ENCODE assay signal across 22 cellular contexts in genomic region chr6:31174378-31174777, GRCh38. TPM values are rescaled to one million over a fixed set of nuclear protein-coding genes. Genes with fewer than 3 reads are reported as not detected.
A peak's percentile ranks its signal among the peaks of the same experiment; 100 is the strongest.
DNase-seq lines count a peak whose midpoint lies in the region; ATAC-seq and TF ChIP-seq lines count a peak whose summit lies in the region.
"Had no signal": no experiment of that assay in that cellular context is flagged by ENCODE, and none has a peak within 500 bp of the region (broad histone marks: within the 10 kb centered on the region; RNA-seq: fewer than 3 reads in every experiment).

No MANE protein-coding gene starts in this region.

- H3K4me1 ChIP-seq in H9 (ENCODE audit: insufficient read depth, low read length) (peaks cover 10% of the 10 kb centered on the region), iPS-15b (ENCODE audit: control insufficient read depth, insufficient read depth, low read length) (peaks cover 23% of the 10 kb centered on the region), mesodermal cell (ENCODE audit: control insufficient read depth, insufficient read depth, low read length, poor library complexity, severe bottlenecking) (peaks cover 41% of the 10 kb centered on the region)
- H3K4me1 ChIP-seq: BLaER1 had no signal

- H2BK5ac ChIP-seq in H9 (ENCODE audit: insufficient read length, low read length), result no peak overlapping the region

- peak overlapping the region; percentile 98 to 100 (median 99); a peak in 4 of 7 replicates for H3K27ac Mint-ChIP-seq in H9
- peak overlapping the region; percentile 100 for H3K27ac Mint-ChIP-seq in WTC11
- H3K27ac Mint-ChIP-seq: CD14-positive monocyte, IgD-negative memory B cell had no signal

- no peak overlapping the region for H3K18ac ChIP-seq in H9 (ENCODE audit: insufficient read length, low read depth, low read length)

- no peak for TF ChIP-seq CTCF in H9 (conservative IDR thresholded peaks at IDR 0.05)
- TF ChIP-seq CTCF in WTC11 (IDR thresholded peaks at IDR 0.05), result no peak

- H3K27ac ChIP-seq in H9 (ENCODE audit: insufficient read length, low read depth, low read length), result peak overlapping the region; percentile 83
- H3K27ac ChIP-seq in mesodermal cell (ENCODE audit: low read depth, low read length, severe bottlenecking), result no peak overlapping the region
- H3K27ac ChIP-seq: BLaER1 had no signal

- H2BK20ac ChIP-seq in H9 (ENCODE audit: low read depth, low read length, poor library complexity, severe bottlenecking), result no peak overlapping the region

- H3K4ac ChIP-seq in H9 (ENCODE audit: low read depth, low read length), result no peak overlapping the region; the same call in 1 of the 2 replicates

- H2AK5ac ChIP-seq in H9 (ENCODE audit: insufficient read length, low read length), result no peak overlapping the region

- peaks cover 59 to 63% of the 10 kb centered on the region in 2 experiments for H3K4me1 Mint-ChIP-seq in H9
- peaks cover 64% of the 10 kb centered on the region for H3K4me1 Mint-ChIP-seq in WTC11

- H2BK12ac ChIP-seq in H9 (ENCODE audit: insufficient read length, low read depth, low read length), result no peak overlapping the region

- no peaks in the 10 kb centered on the region for H4K20me1 ChIP-seq in H9 (ENCODE audit: control insufficient read depth, insufficient read depth, insufficient read length)
- H4K20me1 ChIP-seq: BLaER1 had no signal

- H3K9me3 Mint-ChIP-seq in H9, result no peaks in the 10 kb centered on the region; a peak in 1 of 5 replicates
- no peaks in the 10 kb centered on the region for H3K9me3 Mint-ChIP-seq in WTC11
- H3K9me3 Mint-ChIP-seq: CD14-positive monocyte, IgD-negative memory B cell had no signal

- H3T11ph ChIP-seq in H9 (ENCODE audit: low read length), result no peak overlapping the region

- no peak overlapping the region for H4K5ac ChIP-seq in H9 (ENCODE audit: insufficient read length, low read depth, low read length)

- H3K4me3 Mint-ChIP-seq in H9, result peak overlapping the region in 1 of 2 experiments; percentile 27; a peak in 2 of 5 replicates
- H3K4me3 Mint-ChIP-seq in WTC11, result no peak overlapping the region
- H3K4me3 Mint-ChIP-seq: CD14-positive monocyte; CD4-positive, alpha-beta memory T cell; IgD-negative memory B cell had no signal

- no peak overlapping the region for H3K9ac ChIP-seq in H9 (ENCODE audit: extremely low read depth, insufficient read length, low read length)
- H3K9ac ChIP-seq in iPS-15b (ENCODE audit: low read depth, low read length), result peak overlapping the region; percentile 41
- H3K9ac ChIP-seq: BLaER1 had no signal

- H3K36me3 Mint-ChIP-seq in H9 (ENCODE audit: insufficient read depth in 1 of 3, low read depth in 3 of 3), result peaks cover 0 to 10% (median 8%) of the 10 kb centered on the region in 3 experiments; a peak in 5 of 7 replicates
- peaks cover 15% of the 10 kb centered on the region for H3K36me3 Mint-ChIP-seq in WTC11
- H3K36me3 Mint-ChIP-seq: CD14-positive monocyte; CD4-positive, alpha-beta memory T cell; IgD-negative memory B cell had no signal

- H3K9me3 ChIP-seq in H9 (ENCODE audit: control insufficient read depth, low read depth, low read length), result no peaks in the 10 kb centered on the region
- H3K9me3 ChIP-seq in iPS-15b (ENCODE audit: control insufficient read depth, insufficient read depth, low read length), result no peaks in the 10 kb centered on the region
- no peaks in the 10 kb centered on the region for H3K9me3 ChIP-seq in mesodermal cell (ENCODE audit: control insufficient read depth, low read length)
- H3K9me3 ChIP-seq: BLaER1 had no signal

- H3K14ac ChIP-seq in H9 (ENCODE audit: insufficient read depth, low read length), result no peak overlapping the region

- no peak overlapping the region for H3K56ac ChIP-seq in H9 (ENCODE audit: insufficient read length, low read depth, low read length)

- no peak overlapping the region for H2BK120ac ChIP-seq in H9 (ENCODE audit: low read depth, low read length, poor library complexity, severe bottlenecking)

- peaks cover 11% of the 10 kb centered on the region for H3K36me3 ChIP-seq in iPS-15b (ENCODE audit: control insufficient read depth, insufficient read depth, low read length)
- no peaks in the 10 kb centered on the region for H3K36me3 ChIP-seq in mesodermal cell (ENCODE audit: control insufficient read depth, insufficient read depth, low read length)
- H3K36me3 ChIP-seq: BLaER1 had no signal

- H3K27me3 ChIP-seq in H9 (ENCODE audit: insufficient read depth, low read length) (no peaks in the 10 kb centered on the region), iPS-15b (ENCODE audit: control insufficient read depth, insufficient read depth, low read length) (no peaks in the 10 kb centered on the region)
- H3K27me3 ChIP-seq: BLaER1 had no signal

- CTCF ChIA-PET in WTC11 (lab: Charles Lee), result interaction anchor here (0.7 to 1.9 kb wide), 6 partner anchors 10 to 268 kb away, joined by 3 to 7 read pairs (median 4); partner anchors contain the start of gene TCF19

- H3K27me3 Mint-ChIP-seq in H9 (ENCODE audit: low read depth) (no peaks in the 10 kb centered on the region), WTC11 (ENCODE audit: low read depth) (no peaks in the 10 kb centered on the region)
- H3K27me3 Mint-ChIP-seq: CD4-positive, alpha-beta memory T cell; IgD-negative memory B cell had no signal

- ATAC-seq in WTC11 (no peak), HG03469 (IDR thresholded peaks at IDR 0.05; ENCODE audit: unreplicated experiment) (no peak), HG02973 (IDR thresholded peaks at IDR 0.05; ENCODE audit: unreplicated experiment) (no peak)
- ATAC-seq: HepG2 had no signal

- H3K79me1 ChIP-seq in H9 (ENCODE audit: insufficient read depth, low read depth, low read length, poor library complexity, severe bottlenecking), result no peaks in the 10 kb centered on the region

- H2BK15ac ChIP-seq in H9 (ENCODE audit: low read depth, low read length), result no peak overlapping the region

- H3K4me3 ChIP-seq in iPS-15b (ENCODE audit: low read depth, low read length) (no peak overlapping the region), mesodermal cell (ENCODE audit: extremely low read depth, insufficient read depth, low read length, poor library complexity, severe bottlenecking) (peak overlapping the region; percentile 36)
- H3K4me3 ChIP-seq: BLaER1 had no signal

- H3K23ac ChIP-seq in H9 (ENCODE audit: insufficient read length, low read depth, low read length), result no peak overlapping the region

- peaks cover 12% of the 10 kb centered on the region for H3K23me2 ChIP-seq in H9 (ENCODE audit: insufficient read length, low read depth, low read length, poor library complexity, severe bottlenecking)

- no peak overlapping the region for H4K8ac ChIP-seq in H9 (replicated peaks; ENCODE audit: insufficient read length, low read depth, low read length)

- POLR2A ChIA-PET in WTC11 (lab: Charles Lee), result interaction anchor here (1.1 kb wide), 1 partner anchor 16 kb away, joined by 4 read pairs; the partner anchor contains the start of genes CCHCR1 and TCF19

- no peak overlapping the region for H2AFZ ChIP-seq in H9 (ENCODE audit: low read length)

- DNase-seq in H9 (no peak), WTC11 (ENCODE audit: low spot score) (no peak), NCI-H524 (lab: John Stamatoyannopoulos, UW) (no peak)
- DNase-seq in activated CD8-positive, alpha-beta memory T cell treated with anti-CD3 and anti-CD28 coated beads, Interleukin-2, amount 50 U/mL, for 48 hours, result no peak
- DNase-seq: CD4-positive, alpha-beta memory T cell; DMS153; DMS79 treated with DMSO at 0.1 percent for 48 hours; GF-D8; HCEC 1CT; KBM-7 had no signal

- H3K4me2 ChIP-seq in H9 (ENCODE audit: insufficient read depth, insufficient read length, low read length), result no peak overlapping the region
- H3K4me2 ChIP-seq: BLaER1 had no signal

- peak overlapping the region; percentile 88 for H4K91ac ChIP-seq in H9 (ENCODE audit: insufficient read length, low read depth, low read length)

- no CpG with 5 or more reads among the region's 5 CpGs for WGBS in H9 (ENCODE audit: extremely low coverage, insufficient read length, low lambda C conversion rate)
- 92 to 100% methylated on average over 2 of the region's 5 CpGs for WGBS in mesodermal cell (ENCODE audit: insufficient coverage in 2 of 2), 2 experiments

- H3K79me2 ChIP-seq in H9 (ENCODE audit: insufficient read depth, low read length), result peaks cover 17% of the 10 kb centered on the region

TF ChIP-seq in WTC11, 78 proteins besides CTCF, POLR2A, EP300 and RAD21 (continues in another document):
- TF ChIP-seq ZNF416 (CRISPR knock-in tag; IDR thresholded peaks at IDR 0.05) (no peak), GRHL2 (CRISPR knock-in tag; IDR thresholded peaks at IDR 0.05; ENCODE audit: insufficient replicate concordance, severe bottlenecking) (no peak), FOXK1 (CRISPR knock-in tag; IDR thresholded peaks at IDR 0.05) (no peak), SMAD4 (CRISPR knock-in tag; IDR thresholded peaks at IDR 0.05) (no peak), TCF7 (CRISPR knock-in tag; IDR thresholded peaks at IDR 0.05; ENCODE audit: low read depth) (no peak), ZBTB21 (CRISPR knock-in tag; IDR thresholded peaks at IDR 0.05; ENCODE audit: borderline replicate concordance) (no peak), OVOL2 (CRISPR knock-in tag; IDR thresholded peaks at IDR 0.05; ENCODE audit: borderline replicate concordance) (no peak), ZNF219 (CRISPR knock-in tag; IDR thresholded peaks at IDR 0.05; ENCODE audit: borderline replicate concordance) (no peak)
- TF ChIP-seq, protein P1, sequence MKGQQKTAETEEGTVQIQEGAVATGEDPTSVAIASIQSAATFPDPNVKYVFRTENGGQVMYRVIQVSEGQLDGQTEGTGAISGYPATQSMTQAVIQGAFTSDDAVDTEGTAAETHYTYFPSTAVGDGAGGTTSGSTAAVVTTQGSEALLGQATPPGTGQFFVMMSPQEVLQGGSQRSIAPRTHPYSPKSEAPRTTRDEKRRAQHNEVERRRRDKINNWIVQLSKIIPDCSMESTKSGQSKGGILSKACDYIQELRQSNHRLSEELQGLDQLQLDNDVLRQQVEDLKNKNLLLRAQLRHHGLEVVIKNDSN (CRISPR knock-in tag; IDR thresholded peaks at IDR 0.05), result no peak

RNA-seq across cellular contexts. Expression of gene POU5F1, which starts 3.9 kb away (rescaled TPM):
- total RNA-seq in H9 (2021) (2,134 TPM in 2 replicates), WTC11 (2021) (2,735 to 3,160 TPM (median 3,135 TPM) in 3 replicates)
- 3.9 TPM for polyA plus RNA-seq in mesodermal cell (2013, experiment 1 of 2)
- polyA plus RNA-seq in mesodermal cell (2013, experiment 2 of 2), result 5.2 TPM
- total RNA-seq: A673; CD4-positive, alpha-beta memory T cell; H4 had no signal
- polyA plus RNA-seq: AG04450; CD14-positive monocyte; CD4-positive, alpha-beta memory T cell had no signal

RNA-seq across cellular contexts. Expression of gene TCF19, which starts 16.0 kb away (rescaled TPM):
- 15.0 and 16.5 TPM in 2 replicates for total RNA-seq in H9 (2021)
- total RNA-seq in WTC11 (2021), result 10.2 to 12.7 TPM (median 10.7 TPM) in 3 replicates
- 8.1 TPM for polyA plus RNA-seq in mesodermal cell (2013, experiment 1 of 2)
- polyA plus RNA-seq in mesodermal cell (2013, experiment 2 of 2), result 6.9 TPM

RNA-seq across cellular contexts. Expression of gene CCHCR1, which starts 16.8 kb away (rescaled TPM):
- total RNA-seq in H9 (2021), result 42.7 and 45.5 TPM in 2 replicates
- total RNA-seq in WTC11 (2021), result 58.7 to 62.6 TPM (median 61.4 TPM) in 3 replicates
- 22.6 TPM for polyA plus RNA-seq in mesodermal cell (2013, experiment 1 of 2)
- polyA plus RNA-seq in mesodermal cell (2013, experiment 2 of 2), result 21.6 TPM

RNA-seq across cellular contexts. Expression of gene PSORS1C2, which starts 35.5 kb away (rescaled TPM):
- total RNA-seq in H9 (2021), result 0.31 and 0.33 TPM in 2 replicates
- 0.55 to 0.85 TPM (median 0.78 TPM) in 3 replicates for total RNA-seq in WTC11 (2021)
- polyA plus RNA-seq in mesodermal cell (2013, experiment 1 of 2), result not detected
- not detected for polyA plus RNA-seq in mesodermal cell (2013, experiment 2 of 2)
- total RNA-seq: A673; CD4-positive, alpha-beta memory T cell; H4; HepG2; HT-29 had no signal
- polyA plus RNA-seq: AG04450; CD14-positive monocyte; CD4-positive, alpha-beta memory T cell; HepG2; IgD-negative memory B cell had no signal

RNA-seq across cellular contexts. Expression of gene CDSN, which starts 54.1 kb away (rescaled TPM):
- total RNA-seq in H9 (2021) (not detected in 2 replicates), WTC11 (2021) (not detected in 3 replicates)
- not detected for polyA plus RNA-seq in mesodermal cell (2013, experiment 1 of 2)
- polyA plus RNA-seq in mesodermal cell (2013, experiment 2 of 2), result not detected
- total RNA-seq: A673; CD4-positive, alpha-beta memory T cell; H4; HepG2 had no signal
- polyA plus RNA-seq: AG04450; CD14-positive monocyte; CD4-positive, alpha-beta memory T cell; HepG2; IgD-negative memory B cell had no signal
